ENCODE assay signal across 35 cellular contexts in genomic region chr1:162360237-162360873, GRCh38. TPM values are rescaled to one million over a fixed set of nuclear protein-coding genes. Genes with fewer than 3 reads are reported as not detected.
"Had no signal": no experiment of that assay in that cellular context is flagged by ENCODE, and none has a peak within 500 bp of the region (broad histone marks: within the 10 kb centered on the region; RNA-seq: fewer than 3 reads in every experiment).

No MANE protein-coding gene starts in this region.

- H3K36me3 Mint-ChIP-seq: activated naive CD4-positive, alpha-beta T cell treated with anti-CD3 and anti-CD28 coated beads, Interleukin-2, amount 50 U/mL, for 24 hours; activated naive CD8-positive, alpha-beta T cell treated with anti-CD3 and anti-CD28 coated beads, Interleukin-2, amount 10 ng/mL, durations not matched to agents 7 days and 5 days had no signal

- H3K27ac ChIP-seq: body of pancreas, breast epithelium, KMS-11, SJSA1 had no signal

- H3K36me3 ChIP-seq: breast epithelium, SJSA1 had no signal

- H3K9me3 ChIP-seq: body of pancreas, breast epithelium, Peyer's patch, SJSA1, SK-N-SH had no signal

- DNase-seq: activated CD4-positive, alpha-beta T cell treated with anti-CD3 and anti-CD28 coated beads for 36 hours; activated CD4-positive, alpha-beta T cell treated with anti-CD3 and anti-CD28 coated beads, Interleukin-2, amount 10 ng/mL, durations not matched to agents 7 days and 5 days; activated CD4-positive, alpha-beta T cell treated with anti-CD3 and anti-CD28 coated beads, Interleukin-2, amount 50 U/mL, for 48 hours; activated CD8-positive, alpha-beta T cell treated with anti-CD3 and anti-CD28 coated beads, Interleukin-2, amount 10 ng/mL, durations not matched to agents 7 days and 5 days; activated gamma-delta T cell; activated naive CD4-positive, alpha-beta T cell treated with Interleukin-2 at 50 U/mL for 16 hours; activated naive CD8-positive, alpha-beta T cell treated with anti-CD3 and anti-CD28 coated beads, Interleukin-2, amount 10 ng/mL, durations not matched to agents 7 days and 5 days; activated T-cell treated with anti-CD3 and anti-CD28 coated beads, Interleukin-2, amount 50 U/mL, for 24 hours; body of pancreas; MM.1S; MV-4-11; NCI-H1092; NCI-H1436 treated with DMSO at 0.1 percent for 48 hours; NCI-H1694 treated with DMSO at 0.1 percent for 48 hours; NCI-H2029; NCI-H345; NCI-H524 treated with DMSO at 0.1 percent for 48 hours; NK-92 treated with Interleukin-12 subunit alpha and Interleukin-12 subunit beta, amount 100 ng/mL, for 24 hours; PC-3; RPMI8226; SHP77 treated with DMSO at 0.1 percent for 48 hours; SK-N-SH had no signal

- H3K4me2 ChIP-seq: KMS-11, SK-N-SH had no signal

- H3K9me3 Mint-ChIP-seq: activated CD4-positive, alpha-beta T cell treated with anti-CD3 and anti-CD28 coated beads, Interleukin-2, amount 10 ng/mL, durations not matched to agents 7 days and 5 days; activated naive CD4-positive, alpha-beta T cell treated with anti-CD3 and anti-CD28 coated beads, Interleukin-2, amount 50 U/mL, for 24 hours; activated naive CD8-positive, alpha-beta T cell treated with anti-CD3 and anti-CD28 coated beads, Interleukin-2, amount 10 ng/mL, durations not matched to agents 7 days and 5 days; activated T-cell treated with anti-CD3 and anti-CD28 coated beads, Interleukin-2, amount 50 U/mL, for 24 hours; activated T-helper 2 cell treated with anti-CD3 and anti-CD28 coated beads, Interferon-gamma antibody, Interleukin-2, Interleukin-4, amounts not matched to agents 10 μg/mL and 5 μg/mL and 100 μg/mL, durations not matched to agents 14 hours and 24 hours and 36 hours; T-helper 1 cell treated with Interleukin-12 subunit alpha and Interleukin-12 subunit beta and Interleukin-4 antibody, amounts not matched to agents 30 μg/mL and 1 μg/mL, for 36 hours; T-helper 2 cell treated with Interferon-gamma antibody and Interleukin-4, amounts not matched to agents 5 μg/mL and 100 μg/mL, for 36 hours had no signal

- H3K4me1 Mint-ChIP-seq: activated CD4-positive, alpha-beta T cell treated with anti-CD3 and anti-CD28 coated beads for 36 hours; activated CD4-positive, alpha-beta T cell treated with anti-CD3 and anti-CD28 coated beads, Interleukin-2, amount 10 ng/mL, durations not matched to agents 7 days and 5 days; activated naive CD4-positive, alpha-beta T cell treated with anti-CD3 and anti-CD28 coated beads, Interleukin-2, amount 50 U/mL, for 24 hours; activated naive CD8-positive, alpha-beta T cell treated with anti-CD3 and anti-CD28 coated beads, Interleukin-2, amount 10 ng/mL, durations not matched to agents 7 days and 5 days had no signal

- H3K4me1 ChIP-seq: body of pancreas, breast epithelium, Peyer's patch had no signal

- H3K27me3 ChIP-seq: body of pancreas, breast epithelium, Peyer's patch, SJSA1 had no signal

- H3K4me3 Mint-ChIP-seq: activated CD4-positive, alpha-beta T cell treated with anti-CD3 and anti-CD28 coated beads for 36 hours; activated CD4-positive, alpha-beta T cell treated with anti-CD3 and anti-CD28 coated beads, Interleukin-2, amount 10 ng/mL, durations not matched to agents 7 days and 5 days; activated CD8-positive, alpha-beta T cell treated with anti-CD3 and anti-CD28 coated beads, Interleukin-2, amount 10 ng/mL, durations not matched to agents 7 days and 5 days; activated naive CD4-positive, alpha-beta T cell treated with anti-CD3 and anti-CD28 coated beads, Interleukin-2, amount 50 U/mL, for 24 hours; activated naive CD8-positive, alpha-beta T cell treated with anti-CD3 and anti-CD28 coated beads, Interleukin-2, amount 10 ng/mL, durations not matched to agents 7 days and 5 days; activated T-cell treated with anti-CD3 and anti-CD28 coated beads, Interleukin-2, amount 50 U/mL, for 24 hours; T-helper 1 cell treated with Interleukin-12 subunit alpha and Interleukin-12 subunit beta and Interleukin-4 antibody, amounts not matched to agents 30 μg/mL and 1 μg/mL, for 36 hours; T-helper 2 cell treated with Interferon-gamma antibody and Interleukin-4, amounts not matched to agents 5 μg/mL and 100 μg/mL, for 36 hours had no signal

- H3K27ac Mint-ChIP-seq: activated CD4-positive, alpha-beta T cell treated with anti-CD3 and anti-CD28 coated beads for 36 hours; activated CD4-positive, alpha-beta T cell treated with anti-CD3 and anti-CD28 coated beads, Interleukin-2, amount 10 ng/mL, durations not matched to agents 7 days and 5 days; activated CD8-positive, alpha-beta T cell treated with anti-CD3 and anti-CD28 coated beads, Interleukin-2, amount 10 ng/mL, durations not matched to agents 7 days and 5 days; activated naive CD4-positive, alpha-beta T cell treated with anti-CD3 and anti-CD28 coated beads, Interleukin-2, amount 50 U/mL, for 24 hours; activated naive CD8-positive, alpha-beta T cell treated with anti-CD3 and anti-CD28 coated beads, Interleukin-2, amount 10 ng/mL, durations not matched to agents 7 days and 5 days; activated T-cell treated with anti-CD3 and anti-CD28 coated beads, Interleukin-2, amount 50 U/mL, for 24 hours; activated T-helper 2 cell treated with anti-CD3 and anti-CD28 coated beads, Interferon-gamma antibody, Interleukin-2, Interleukin-4, amounts not matched to agents 10 μg/mL and 5 μg/mL and 100 μg/mL, durations not matched to agents 14 hours and 24 hours and 36 hours; T-helper 1 cell treated with Interleukin-12 subunit alpha and Interleukin-12 subunit beta and Interleukin-4 antibody, amounts not matched to agents 30 μg/mL and 1 μg/mL, for 36 hours; T-helper 2 cell treated with Interferon-gamma antibody and Interleukin-4, amounts not matched to agents 5 μg/mL and 100 μg/mL, for 36 hours had no signal

- H3K4me3 ChIP-seq: body of pancreas, breast epithelium, Peyer's patch, SJSA1 had no signal

- ATAC-seq: activated CD4-positive, alpha-beta T cell treated with anti-CD3 and anti-CD28 coated beads for 36 hours; activated CD4-positive, CD25-positive, alpha-beta regulatory T cell treated with anti-CD3 and anti-CD28 coated beads, Interleukin-2, amount 50 U/mL, for 24 hours; activated CD8-positive, alpha-beta T cell treated with anti-CD3 and anti-CD28 coated beads, Interleukin-2, amount 10 ng/mL, durations not matched to agents 7 days and 5 days; body of pancreas; PC-3 had no signal

- H3K27me3 Mint-ChIP-seq: activated CD4-positive, alpha-beta T cell treated with anti-CD3 and anti-CD28 coated beads for 36 hours; activated CD4-positive, alpha-beta T cell treated with anti-CD3 and anti-CD28 coated beads, Interleukin-2, amount 10 ng/mL, durations not matched to agents 7 days and 5 days; activated naive CD4-positive, alpha-beta T cell treated with anti-CD3 and anti-CD28 coated beads, Interleukin-2, amount 50 U/mL, for 24 hours had no signal

RNA-seq across cellular contexts. Expression of gene SPATA46, which starts 16.3 kb away (rescaled TPM):
- total RNA-seq: activated CD4-positive, alpha-beta T cell treated with anti-CD3 and anti-CD28 coated beads for 36 hours; activated CD4-positive, alpha-beta T cell treated with anti-CD3 and anti-CD28 coated beads, Interleukin-2, amount 10 ng/mL, durations not matched to agents 7 days and 5 days; activated CD8-positive, alpha-beta T cell treated with anti-CD3 and anti-CD28 coated beads, Interleukin-2, amount 10 ng/mL, durations not matched to agents 7 days and 5 days; activated naive CD8-positive, alpha-beta T cell treated with anti-CD3 and anti-CD28 coated beads, Interleukin-2, amount 10 ng/mL, durations not matched to agents 7 days and 5 days; activated T-helper 2 cell treated with anti-CD3 and anti-CD28 coated beads, Interferon-gamma antibody, Interleukin-2, Interleukin-4, amounts not matched to agents 10 μg/mL and 5 μg/mL and 100 μg/mL, durations not matched to agents 14 hours and 24 hours and 36 hours; astrocyte; body of pancreas; breast epithelium; LHCN-M2; NCI-H460; PC-3; Peyer's patch; SJSA1 had no signal
- polyA plus RNA-seq: adipose tissue, SK-N-SH had no signal

RNA-seq across cellular contexts. Expression of gene C1orf226, which starts 21.2 kb away (rescaled TPM):
- total RNA-seq: activated CD4-positive, alpha-beta T cell treated with anti-CD3 and anti-CD28 coated beads, Interleukin-2, amount 10 ng/mL, durations not matched to agents 7 days and 5 days; activated CD8-positive, alpha-beta T cell treated with anti-CD3 and anti-CD28 coated beads, Interleukin-2, amount 10 ng/mL, durations not matched to agents 7 days and 5 days had no signal

RNA-seq across cellular contexts. Expression of gene SH2D1B, which starts 51.6 kb away (rescaled TPM):
- total RNA-seq: activated CD4-positive, alpha-beta T cell treated with anti-CD3 and anti-CD28 coated beads for 36 hours; activated CD4-positive, alpha-beta T cell treated with anti-CD3 and anti-CD28 coated beads, Interleukin-2, amount 10 ng/mL, durations not matched to agents 7 days and 5 days; activated CD8-positive, alpha-beta T cell treated with anti-CD3 and anti-CD28 coated beads, Interleukin-2, amount 10 ng/mL, durations not matched to agents 7 days and 5 days; activated naive CD8-positive, alpha-beta T cell treated with anti-CD3 and anti-CD28 coated beads, Interleukin-2, amount 10 ng/mL, durations not matched to agents 7 days and 5 days; astrocyte; body of pancreas; NCI-H460; SJSA1 had no signal
- polyA plus RNA-seq: SK-N-SH had no signal
